Comparison of ENCODE assay signal across 8 cellular contexts in genomic region chr7:112383671-112384417, GRCh38.
DNase-seq lines count a peak whose midpoint lies in the region; ATAC-seq lines count a peak whose summit lies in the region.

No MANE protein-coding gene starts in this region.

- H3K4me1 Mint-ChIP-seq in T-helper 17 cell, result peaks cover 13% of the 10 kb centered on the region
- peaks cover 2 to 10% (median 6%) of the 10 kb centered on the region in 4 donors for H3K4me1 Mint-ChIP-seq in naive thymus-derived CD8-positive, alpha-beta T cell

- peak; percentile 73 for ATAC-seq in HG03095 (IDR thresholded peaks at IDR 0.05; ENCODE audit: unreplicated experiment)
- peak; percentile 18 for ATAC-seq in T-helper 17 cell
- peak; percentile 55 to 60 for ATAC-seq in naive thymus-derived CD8-positive, alpha-beta T cell
- ATAC-seq in HG03280 (IDR thresholded peaks at IDR 0.05; ENCODE audit: unreplicated experiment), result no peak

- H3K27me3 Mint-ChIP-seq in T-helper 17 cell, result peaks cover 15% of the 10 kb centered on the region
- peaks cover 0 to 11% (median 0%) of the 10 kb centered on the region in 5 donors for H3K27me3 Mint-ChIP-seq in naive thymus-derived CD8-positive, alpha-beta T cell

- no peak overlapping the region for H3K27ac Mint-ChIP-seq in T-helper 17 cell
- H3K27ac Mint-ChIP-seq in naive thymus-derived CD8-positive, alpha-beta T cell, result peak overlapping the region in 5 of 10 donors; percentile 7 to 79 (median 45)

- no peak overlapping the region for H3K4me3 Mint-ChIP-seq in T-helper 17 cell
- peak overlapping the region in 1 of 10 donors; percentile 35 for H3K4me3 Mint-ChIP-seq in naive thymus-derived CD8-positive, alpha-beta T cell

- H3K9me3 Mint-ChIP-seq in naive thymus-derived CD8-positive, alpha-beta T cell, result peaks cover 0 to 5% (median 0%) of the 10 kb centered on the region in 9 donors

- POLR2A ChIA-PET in naive thymus-derived CD8-positive, alpha-beta T cell (lab: Charles Lee), result no interaction called here

- DNase-seq in NCI-H146 (lab: John Stamatoyannopoulos, UW), result peak; percentile 23
- DNase-seq in NCI-H146 treated with DMSO at 0.1 percent for 48 hours (lab: John Stamatoyannopoulos, UW; ENCODE audit: unreplicated experiment), result no peak
- no peak for DNase-seq in T-helper 17 cell
- peak in 2 of 10 donors; percentile 19 to 33 for DNase-seq in naive thymus-derived CD8-positive, alpha-beta T cell
- DNase-seq in activated CD4-positive, alpha-beta T cell treated with anti-CD3 and anti-CD28 coated beads for 48 hours, result no peak
- DNase-seq in ecto neural progenitor cell (ENCODE audit: low spot score), result no peak

- no peaks in the 10 kb centered on the region for H3K36me3 Mint-ChIP-seq in T-helper 17 cell (ENCODE audit: low read depth)
- no peaks in the 10 kb centered on the region for H3K36me3 Mint-ChIP-seq in naive thymus-derived CD8-positive, alpha-beta T cell

- H3K9me3 ChIP-seq in T-helper 17 cell (ENCODE audit: control insufficient read depth, low read length, poor library complexity, severe bottlenecking), result peaks cover 3% of the 10 kb centered on the region
